Comparison of ENCODE assay signal across 20 cellular contexts in genomic region chr2:189608160-189608559, GRCh38.
"Had no signal": no experiment of that assay in that cellular context is flagged by ENCODE, and none has a peak within 500 bp of the region (broad histone marks: within the 10 kb centered on the region; RNA-seq: fewer than 3 reads in every experiment).

No MANE protein-coding gene starts in this region.

- DNase-seq: dermis blood vessel endothelial cell; foreskin melanocyte; head of caudate nucleus; kidney; left cardiac atrium; left ventricle myocardium inferior; lower lobe of right lung; natural killer cell; nucleus accumbens; pancreas; right cardiac atrium; stimulated activated CD4-positive, alpha-beta T cell treated with anti-CD3 and anti-CD28 coated beads, Interleukin-2, amount 100 ng/mL, for 48 hours; stimulated activated CD8-positive, alpha-beta memory T cell treated with anti-CD3 and anti-CD28 coated beads, Interleukin-4, amount 100 ng/mL, for 48 hours; stimulated activated naive CD8-positive, alpha-beta T cell treated with anti-CD3 and anti-CD28 coated beads, Interleukin-15, Interleukin-2, amounts not matched to agents 100 U/mL and 50 U/mL, for 24 hours; thyroid gland had no signal

- H3K27me3 ChIP-seq: hepatocyte, pancreas, suprapubic skin, thyroid gland had no signal

- H3K4me3 ChIP-seq: hepatocyte, left ventricle myocardium inferior, lower lobe of right lung, pancreas, smooth muscle cell, suprapubic skin, thyroid gland had no signal

- H3K9me3 ChIP-seq: left ventricle myocardium inferior, lower lobe of right lung, pancreas, suprapubic skin, thyroid gland had no signal

- FAIRE-seq: kidney, pancreas, urothelium cell line had no signal

- H3K27ac ChIP-seq: hepatocyte, left ventricle myocardium inferior, lower lobe of right lung, pancreas, suprapubic skin had no signal

- H3K36me3 ChIP-seq: left ventricle myocardium inferior, lower lobe of right lung, pancreas, suprapubic skin, thyroid gland had no signal

- H3K4me2 ChIP-seq: hepatocyte, smooth muscle cell had no signal

- ATAC-seq: left cardiac atrium; lower lobe of right lung; natural killer cell; pancreas; right cardiac atrium; stimulated activated effector memory CD8-positive, alpha-beta T cell treated with anti-CD3 and anti-CD28 coated beads, Interleukin-12 subunit alpha, Interleukin-12 subunit beta, amount 100 ng/mL, for 72 hours; stimulated activated naive CD8-positive, alpha-beta T cell treated with anti-CD3 and anti-CD28 coated beads, Interleukin-15, Interleukin-2, amounts not matched to agents 100 U/mL and 50 U/mL, for 24 hours had no signal

- H2AFZ ChIP-seq: hepatocyte had no signal

- H3K4me1 ChIP-seq: suprapubic skin had no signal
